In the genomic region with DNA sequence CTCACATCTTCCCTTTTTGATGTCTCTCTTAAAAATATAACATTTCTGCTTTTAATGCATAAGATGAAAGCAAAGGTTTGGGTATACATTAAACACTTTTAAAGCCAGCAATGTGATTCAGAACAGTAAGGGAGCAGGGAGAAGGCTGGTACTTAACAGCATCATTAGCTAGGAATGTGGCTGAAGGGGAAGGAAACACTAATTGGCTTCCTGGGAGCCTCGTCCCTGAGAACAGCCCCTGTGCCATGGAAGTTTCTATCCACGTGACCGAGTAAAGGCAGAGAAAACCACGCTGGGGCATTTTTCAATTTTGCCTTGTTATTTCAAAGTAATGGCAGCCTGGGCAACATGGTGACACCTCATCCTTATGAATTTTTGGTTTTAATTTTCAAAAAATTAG, we compare ENCODE assay signal across 1 cellular context.
TF ChIP-seq lines count a peak whose summit lies in the region.

No MANE protein-coding gene starts in this region.

TF ChIP-seq in GM23338, 12 proteins besides CTCF, POLR2A, EP300 and RAD21 (continued from another document):
- no peak for TF ChIP-seq REST (IDR thresholded peaks at IDR 0.05; ENCODE audit: unreplicated experiment)
TF ChIP-seq in GM23338: peak in this region for 0.
